ENCODE assay signal across 1 cellular context in genomic region chr2:15562354-15563031, GRCh38.
TF ChIP-seq lines count a peak whose summit lies in the region.

No MANE protein-coding gene starts in this region.

TF ChIP-seq in H1, 55 proteins besides CTCF, POLR2A, EP300 and RAD21:
- TF ChIP-seq JUN (IDR thresholded peaks at IDR 0.05; ENCODE audit: low read depth, low read length) (no peak), CHD1 (IDR thresholded peaks at IDR 0.05; ENCODE audit: low read depth, low read length) (no peak), KDM4A (IDR thresholded peaks at IDR 0.05; ENCODE audit: low read depth, low read length, severe bottlenecking) (no peak), JUND (IDR thresholded peaks at IDR 0.05; ENCODE audit: low read length) (no peak), RXRA (IDR thresholded peaks at IDR 0.05; ENCODE audit: insufficient read depth, low read depth, low read length) (no peak), USF2 (IDR thresholded peaks at IDR 0.05; ENCODE audit: low read length) (no peak), SP1 (IDR thresholded peaks at IDR 0.05; ENCODE audit: low read depth, low read length) (no peak), E2F6 (IDR thresholded peaks at IDR 0.05) (no peak), SRF (IDR thresholded peaks at IDR 0.05; ENCODE audit: low read depth, low read length) (no peak), HDAC2 (IDR thresholded peaks at IDR 0.05; ENCODE audit: borderline replicate concordance in 1 of 2, low read depth in 2 of 2, low read length in 2 of 2) (no peak)
TF ChIP-seq in H1: peak in this region for 0.
